Comparison of ENCODE assay signal across 9 cellular contexts in genomic region chr2:25323042-25323514, GRCh38. TPM values are rescaled to one million over a fixed set of nuclear protein-coding genes. Genes with fewer than 3 reads are reported as not detected.
DNase-seq lines count a peak whose midpoint lies in the region; ATAC-seq, FAIRE-seq and TF ChIP-seq lines count a peak whose summit lies in the region.
"Had no signal": no experiment of that assay in that cellular context is flagged by ENCODE, and none has a peak within 500 bp of the region (broad histone marks: within the 10 kb centered on the region; RNA-seq: fewer than 3 reads in every experiment).

No MANE protein-coding gene starts in this region.

- H3K36me3 ChIP-seq in ascending aorta = peaks cover 2 to 3% of the 10 kb centered on the region in 2 donors

- H3K27me3 ChIP-seq in ascending aorta = no peaks in the 10 kb centered on the region

- ATAC-seq in left ventricle myocardium superior (no peak), Right ventricle myocardium inferior (no peak)
- peak; percentile 70 to 90 for ATAC-seq in activated naive CD4-positive, alpha-beta T cell treated with anti-CD3 and anti-CD28 coated beads, Interleukin-2, amount 50 U/mL, for 72 hours

- peaks cover 11 to 26% of the 10 kb centered on the region in 2 donors for H3K9me3 Mint-ChIP-seq in activated naive CD4-positive, alpha-beta T cell treated with anti-CD3 and anti-CD28 coated beads, Interleukin-2, amount 50 U/mL, for 72 hours
- H3K9me3 Mint-ChIP-seq in mesothelial cell of epicardium (peaks cover 17% of the 10 kb centered on the region), type B pancreatic cell (peaks cover 6% of the 10 kb centered on the region)

- TF ChIP-seq CTCF in mesothelial cell of epicardium (IDR thresholded peaks at IDR 0.05; ENCODE audit: unreplicated experiment) = no peak
- no peak for TF ChIP-seq CTCF in type B pancreatic cell (conservative IDR thresholded peaks at IDR 0.05)
- no peak for TF ChIP-seq CTCF in ascending aorta (IDR thresholded peaks at IDR 0.05)

- H3K4me3 Mint-ChIP-seq in mesothelial cell of epicardium (no peak overlapping the region), type B pancreatic cell (peak overlapping the region; percentile 7)
- H3K4me3 Mint-ChIP-seq: nephron had no signal

- H3K4me1 Mint-ChIP-seq in mesothelial cell of epicardium (peaks cover 24% of the 10 kb centered on the region), type B pancreatic cell (ENCODE audit: unreplicated experiment) (peaks cover 29% of the 10 kb centered on the region)

- peak overlapping the region; percentile 72 to 77 for H3K27ac Mint-ChIP-seq in activated naive CD4-positive, alpha-beta T cell treated with anti-CD3 and anti-CD28 coated beads, Interleukin-2, amount 50 U/mL, for 72 hours
- H3K27ac Mint-ChIP-seq in mesothelial cell of epicardium (peak overlapping the region; percentile 1), type B pancreatic cell (peak overlapping the region; percentile 32)

- peak overlapping the region in 1 of 2 donors; percentile 9 for H3K27ac ChIP-seq in ascending aorta

- no peak for FAIRE-seq in GM12892 (lab: Jason Lieb, UNC)

- no peaks in the 10 kb centered on the region for H3K9me3 ChIP-seq in ascending aorta

- peaks cover 5 to 22% of the 10 kb centered on the region in 2 donors for H3K4me1 ChIP-seq in ascending aorta

- DNase-seq in left ventricle myocardium superior (peak; percentile 38), Right ventricle myocardium inferior (ENCODE audit: missing footprints) (no peak), mesothelial cell of epicardium (ENCODE audit: low spot score in 2 of 2, unreplicated experiment in 2 of 2) (no peak), type B pancreatic cell (ENCODE audit: extremely low spot score, unreplicated experiment) (no peak), GM12892 (ENCODE audit: insufficient read length) (no peak), ascending aorta (ENCODE audit: low spot score in 2 of 2) (no peak), NCI-H146 treated with DMSO at 0.1 percent for 48 hours (lab: John Stamatoyannopoulos, UW; ENCODE audit: unreplicated experiment) (no peak)
- no peak for DNase-seq in activated naive CD4-positive, alpha-beta T cell treated with anti-CD3 and anti-CD28 coated beads, Interleukin-2, amount 50 U/mL, for 72 hours (ENCODE audit: low spot score in 2 of 2)

- H3K27me3 Mint-ChIP-seq in mesothelial cell of epicardium (ENCODE audit: low read depth) (no peaks in the 10 kb centered on the region), type B pancreatic cell (no peaks in the 10 kb centered on the region)

- intact Hi-C loops in left ventricle myocardium superior (cut with micrococcal nuclease) = no loop called here
- intact Hi-C loops in Right ventricle myocardium inferior (cut with DNase I) = no loop called here
- intact Hi-C loops in ascending aorta (cut with DNase I) = no loop called here

- peaks cover 23 to 37% of the 10 kb centered on the region in 2 donors for H3K36me3 Mint-ChIP-seq in activated naive CD4-positive, alpha-beta T cell treated with anti-CD3 and anti-CD28 coated beads, Interleukin-2, amount 50 U/mL, for 72 hours
- H3K36me3 Mint-ChIP-seq in mesothelial cell of epicardium (peaks cover 35% of the 10 kb centered on the region), type B pancreatic cell (peaks cover 27% of the 10 kb centered on the region)

- no peak overlapping the region for H3K4me3 ChIP-seq in ascending aorta

- no peak for TF ChIP-seq POLR2A in GM12892 (IDR thresholded peaks at IDR 0.05; ENCODE audit: low read depth, low read length)

RNA-seq across cellular contexts. Expression of gene DNMT3A, which starts 18.6 kb away (rescaled TPM):
- total RNA-seq in left ventricle myocardium superior (21.1 TPM), Right ventricle myocardium inferior (18.6 TPM), mesothelial cell of epicardium (210 to 219 TPM (median 215 TPM) in 3 replicates), type B pancreatic cell (ENCODE audit: low replicate concordance) (97.6 and 139 TPM in 2 replicates), ascending aorta (33.6 TPM)
- total RNA-seq in activated naive CD4-positive, alpha-beta T cell treated with anti-CD3 and anti-CD28 coated beads, Interleukin-2, amount 50 U/mL, for 72 hours = 10 to 100 TPM; 83.1 to 89.6 TPM
- 16.1 TPM for polyA plus RNA-seq in GM12892 (2012; ENCODE audit: missing spikeins)

Comparison
In these comparisons a context has a peak if more than half of its experiments do, and no peak if none do; other contexts are left out.
1. ATAC-seq: peak in activated naive CD4-positive, alpha-beta T cell treated with anti-CD3 and anti-CD28 coated beads, Interleukin-2, amount 50 U/mL, for 72 hours (2 of 2); none in left ventricle myocardium superior (single experiment) and Right ventricle myocardium inferior (single experiment).
2. H3K27ac Mint-ChIP-seq: peak in every context shown above with its lines; median percentile 74 in activated naive CD4-positive, alpha-beta T cell treated with anti-CD3 and anti-CD28 coated beads, Interleukin-2, amount 50 U/mL, for 72 hours; 32 in type B pancreatic cell; 1 in mesothelial cell of epicardium.